8 cellular contexts compared by ENCODE assay signal in genomic region chr17:19238167-19238505, GRCh38. TPM values are rescaled to one million over a fixed set of nuclear protein-coding genes. Genes with fewer than 3 reads are reported as not detected.
DNase-seq lines count a peak whose midpoint lies in the region; ATAC-seq and TF ChIP-seq lines count a peak whose summit lies in the region.

No MANE protein-coding gene starts in this region.

- TF ChIP-seq CTCF in C4-2B (conservative IDR thresholded peaks at IDR 0.05) (no peak), ovary (IDR thresholded peaks at IDR 0.05) (no peak)

- no peaks in the 10 kb centered on the region for H3K27me3 ChIP-seq in ovary

- WGBS in ovary, 3 donors: 0 to 2% (median 2%) methylated on average over 21 of the region's 21 CpGs

- no peak for TF ChIP-seq EP300 in ovary (IDR thresholded peaks at IDR 0.05)

- ATAC-seq in GM19467 (IDR thresholded peaks at IDR 0.05; ENCODE audit: unreplicated experiment) (no peak), GM18867 (IDR thresholded peaks at IDR 0.05; ENCODE audit: unreplicated experiment) (no peak)

- no peaks in the 10 kb centered on the region for H3K9me3 ChIP-seq in ovary

- no peaks in the 10 kb centered on the region for H3K36me3 ChIP-seq in ovary

- TF ChIP-seq POLR2A in ovary (IDR thresholded peaks at IDR 0.05): no peak

- intact Hi-C loops in head of caudate nucleus (cut with DNase I) (no loop called here), ovary (cut with DNase I) (no loop called here)

- H3K4me1 ChIP-seq in ovary (ENCODE audit: insufficient read depth): no peaks in the 10 kb centered on the region

- CTCF ChIA-PET in HEK293T (lab: Yijun Ruan, JAX): interaction anchor here (0.6 to 1.4 kb wide), 2 partner anchors 10 to 24 kb away, joined by 3 to 8 read pairs; no protein-coding TSS in a partner anchor

- H3K27ac ChIP-seq in C4-2B (peak overlapping the region; percentile 98), ovary (peak overlapping the region; percentile 86 to 88)

- POLR2A ChIA-PET in HEK293T (lab: Yijun Ruan, JAX): interaction anchor here (1.0 to 1.9 kb wide), 3 partner anchors 10 to 71 kb away, joined by 5 to 6 read pairs (median 5); no protein-coding TSS in a partner anchor

- H3K4me3 ChIP-seq in ovary: peak overlapping the region; percentile 80

- DNase-seq in HEK293T (ENCODE audit: extremely low spot score) (peak; percentile 27), head of caudate nucleus (peak in 38 of 42 donors; percentile 12 to 74 (median 43)), ovary (peak; percentile 39 to 66 (median 52))
- peak; percentile 25 for DNase-seq in activated T-cell treated with anti-CD3 and anti-CD28 coated beads, Interleukin-2, amount 50 U/mL, for 1 hour
- DNase-seq in effector CD8-positive, alpha-beta T cell (lab: John Stamatoyannopoulos, UW): no peak

TF ChIP-seq in HEK293T, 16 proteins besides CTCF, POLR2A, EP300 and RAD21:
- no peak for TF ChIP-seq TARDBP (IDR thresholded peaks at IDR 0.05)
- no peak for TF ChIP-seq NFRKB (IDR thresholded peaks at IDR 0.05)
- TF ChIP-seq ELF4 (IDR thresholded peaks at IDR 0.05): no peak
- no peak for TF ChIP-seq L3MBTL2 (conservative IDR thresholded peaks at IDR 0.05)
- no peak for TF ChIP-seq SUZ12 (IDR thresholded peaks at IDR 0.05)
- TF ChIP-seq ARNT (IDR thresholded peaks at IDR 0.05): no peak
- TF ChIP-seq FOXM1 (IDR thresholded peaks at IDR 0.05; ENCODE audit: borderline replicate concordance): no peak
- TF ChIP-seq BHLHE40 (IDR thresholded peaks at IDR 0.05; ENCODE audit: borderline replicate concordance): no peak
- no peak for TF ChIP-seq CTBP1 (IDR thresholded peaks at IDR 0.05; ENCODE audit: borderline replicate concordance)
- TF ChIP-seq LEF1 (IDR thresholded peaks at IDR 0.05; ENCODE audit: borderline replicate concordance): no peak
- no peak for TF ChIP-seq HDGF (IDR thresholded peaks at IDR 0.05; ENCODE audit: borderline replicate concordance)

RNA-seq across cellular contexts. Expression of gene EPN2, which starts 1.0 kb away (rescaled TPM):
- 10 to 100 TPM; 30.0 to 68.9 (median 52.7) TPM for total RNA-seq in ovary
- polyA plus RNA-seq in ovary: 10 to 100 TPM; 21.6 to 54.8 TPM
